Comparison of ENCODE assay signal across 29 cellular contexts in genomic region chr5:115526604-115527003, GRCh38.
"Had no signal": no experiment of that assay in that cellular context is flagged by ENCODE, and none has a peak within 500 bp of the region (broad histone marks: within the 10 kb centered on the region; RNA-seq: fewer than 3 reads in every experiment).

No MANE protein-coding gene starts in this region.

- H3K36me3 Mint-ChIP-seq: natural killer cell had no signal

- H3K27me3 ChIP-seq: left lung, neural progenitor cell, neutrophil, ovary, right atrium auricular region, right lobe of liver, testis, thyroid gland, transverse colon, upper lobe of left lung, vagina had no signal

- H3K4me3 Mint-ChIP-seq: immature natural killer cell; mesothelial cell of epicardium; naive B cell; natural killer cell; nephron progenitor cell; neural progenitor cell; stimulated activated memory B cell treated with anti-CD40 and anti-IgM and Interleukin-4, amounts not matched to agents 10 μg/mL and 1 μg/mL and 100 μg/mL, for 72 hours; stimulated activated naive CD8-positive, alpha-beta T cell treated with anti-CD3 and anti-CD28 coated beads, Interleukin-15, amount 100 ng/mL, for 72 hours had no signal

- H3K9me3 ChIP-seq: left lung, neutrophil, ovary, right atrium auricular region, right lobe of liver, testis, thyroid gland, transverse colon, upper lobe of left lung, vagina had no signal

- H3K9me3 Mint-ChIP-seq: immature natural killer cell; mesothelial cell of epicardium; naive B cell; natural killer cell; nephron progenitor cell; neural progenitor cell; stimulated activated memory B cell treated with anti-CD40 and anti-IgM and Interleukin-4, amounts not matched to agents 10 μg/mL and 1 μg/mL and 100 μg/mL, for 72 hours; stimulated activated naive CD8-positive, alpha-beta T cell treated with anti-CD3 and anti-CD28 coated beads, Interleukin-15, amount 100 ng/mL, for 72 hours had no signal

- H3K4me2 ChIP-seq: neural progenitor cell, smooth muscle cell had no signal

- H3K27me3 Mint-ChIP-seq: naive B cell; progenitor cell of endocrine pancreas; stimulated activated memory B cell treated with anti-CD40 and anti-IgM and Interleukin-4, amounts not matched to agents 10 μg/mL and 1 μg/mL and 100 μg/mL, for 72 hours; stimulated activated naive CD8-positive, alpha-beta T cell treated with anti-CD3 and anti-CD28 coated beads, Interleukin-15, amount 100 ng/mL, for 72 hours had no signal

- DNase-seq: hypothalamus; immature natural killer cell; kidney; left colon; left lung; mesendoderm; naive B cell; natural killer cell; nephron progenitor cell; ovary; right lobe of liver; stimulated activated CD4-positive, alpha-beta T cell treated with anti-CD3 and anti-CD28 coated beads, Interleukin-1b, Interleukin-23, amount 100 ng/mL, for 48 hours; stimulated activated CD4-positive, alpha-beta T cell treated with anti-CD3 and anti-CD28 coated beads, Interleukin-2, amount 100 ng/mL, for 48 hours; stimulated activated CD4-positive, alpha-beta T cell treated with anti-CD3 and anti-CD28 coated beads, Interleukin-4, amount 100 ng/mL, for 4 hours; stimulated activated CD8-positive, alpha-beta memory T cell treated with anti-CD3 and anti-CD28 coated beads, Interleukin-4, amount 100 ng/mL, for 48 hours; stimulated activated naive CD4-positive, alpha-beta T cell treated with Interleukin-2 at 50 U/mL for 16 hours; stimulated activated naive CD8-positive, alpha-beta T cell treated with anti-CD3 and anti-CD28 coated beads, Interleukin-15, amount 100 ng/mL, for 72 hours; testis; thyroid gland; transverse colon; upper lobe of left lung had no signal

- H3K4me1 Mint-ChIP-seq: neural progenitor cell had no signal

- ATAC-seq: left colon; left lung; natural killer cell; right lobe of liver; stimulated activated memory B cell treated with anti-CD40 and anti-IgM and Interleukin-4, amounts not matched to agents 10 μg/mL and 1 μg/mL and 100 μg/mL, for 72 hours; stimulated activated naive CD8-positive, alpha-beta T cell treated with anti-CD3 and anti-CD28 coated beads, Interleukin-15, amount 100 ng/mL, for 72 hours had no signal

- H2AFZ ChIP-seq: neural progenitor cell had no signal

- H3K9ac ChIP-seq: neural progenitor cell had no signal

- H3K4me1 ChIP-seq: testis had no signal

- H3K27ac Mint-ChIP-seq: mesothelial cell of epicardium; naive B cell; natural killer cell; nephron progenitor cell; neural progenitor cell; progenitor cell of endocrine pancreas; stimulated activated memory B cell treated with anti-CD40 and anti-IgM and Interleukin-4, amounts not matched to agents 10 μg/mL and 1 μg/mL and 100 μg/mL, for 72 hours; stimulated activated naive CD8-positive, alpha-beta T cell treated with anti-CD3 and anti-CD28 coated beads, Interleukin-15, amount 100 ng/mL, for 72 hours had no signal

- H3K27ac ChIP-seq: left lung, neural progenitor cell, neutrophil, ovary, right atrium auricular region, right lobe of liver, testis, thyroid gland, transverse colon, upper lobe of left lung, vagina had no signal
